9 cellular contexts compared by ENCODE assay signal in the genomic region with DNA sequence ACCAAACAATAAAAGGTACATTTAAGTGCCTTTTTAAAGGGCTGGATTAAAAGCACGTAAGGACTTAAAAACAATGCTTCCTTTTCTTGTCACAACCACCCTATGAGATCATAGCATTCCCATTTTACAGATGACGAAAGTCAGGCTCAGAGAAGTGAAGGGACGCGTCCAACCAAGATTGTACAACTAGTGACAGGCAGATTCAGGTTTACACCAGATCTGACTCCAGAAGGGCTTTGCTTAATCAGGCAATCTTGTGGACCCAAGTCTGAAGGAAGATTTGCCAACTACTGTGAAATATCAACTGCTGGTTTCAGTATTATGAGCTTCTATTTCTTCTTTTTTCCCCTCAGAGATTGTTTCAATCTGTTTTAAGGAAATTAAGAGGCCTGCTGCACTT. TPM values are rescaled to one million over a fixed set of nuclear protein-coding genes. Genes with fewer than 3 reads are reported as not detected.
DNase-seq lines count a peak whose midpoint lies in the region; ATAC-seq and TF ChIP-seq lines count a peak whose summit lies in the region.
"Had no signal": no experiment of that assay in that cellular context is flagged by ENCODE, and none has a peak within 500 bp of the region (broad histone marks: within the 10 kb centered on the region; RNA-seq: fewer than 3 reads in every experiment).

No MANE protein-coding gene starts in this region.

- no peaks in the 10 kb centered on the region for H3K9me3 Mint-ChIP-seq in endodermal cell

- no peak for ATAC-seq in psoas muscle
- ATAC-seq in left colon, result no peak

- peak overlapping the region; percentile 81 for H3K4me3 Mint-ChIP-seq in endodermal cell

- no peak overlapping the region for H3K9ac ChIP-seq in endodermal cell (ENCODE audit: extremely low read depth, low read length, poor library complexity, severe bottlenecking)
- H3K9ac ChIP-seq: SK-N-SH had no signal

- H3K9me3 ChIP-seq in endodermal cell (ENCODE audit: control insufficient read depth, low read length) (no peaks in the 10 kb centered on the region), psoas muscle (no peaks in the 10 kb centered on the region)
- H3K9me3 ChIP-seq: SK-N-SH had no signal

- H3K4me3 ChIP-seq in GM08714 (ENCODE audit: low read length) (peak overlapping the region; percentile 92), endodermal cell (ENCODE audit: low read length) (peak overlapping the region; percentile 81), psoas muscle (peak overlapping the region; percentile 94)

- peaks cover 29% of the 10 kb centered on the region for H3K27me3 Mint-ChIP-seq in endodermal cell (ENCODE audit: insufficient read depth)

- H3K4me1 ChIP-seq in endodermal cell (ENCODE audit: control insufficient read depth, insufficient read depth, low read length) (no peaks in the 10 kb centered on the region), psoas muscle (peaks cover 34% of the 10 kb centered on the region)

- DNase-seq in NCI-H69 (lab: John Stamatoyannopoulos, UW) (peak; percentile 52), endodermal cell (no peak), psoas muscle (no peak), HuH-7.5 (ENCODE audit: low spot score) (no peak), NK-92 (lab: John Stamatoyannopoulos, UW; ENCODE audit: unreplicated experiment) (no peak), SHP77 treated with DMSO at 0.1 percent for 48 hours (lab: John Stamatoyannopoulos, UW) (no peak), left colon (no peak)
- DNase-seq: SK-N-SH had no signal

- peaks cover 10% of the 10 kb centered on the region for H3K4me1 Mint-ChIP-seq in endodermal cell

- H3K36me3 Mint-ChIP-seq in endodermal cell (ENCODE audit: low read depth), result no peaks in the 10 kb centered on the region

- 86 to 93% methylated on average over 3 to 4 of the region's 4 CpGs for WGBS in endodermal cell (ENCODE audit: insufficient coverage in 1 of 2, insufficient read length in 1 of 2), 2 experiments
- WGBS in psoas muscle, 3 donors, result 26 to 70% (median 29%) methylated on average over 4 of the region's 4 CpGs

- H3K27ac ChIP-seq in endodermal cell (ENCODE audit: low read depth, low read length), result no peak overlapping the region
- peak overlapping the region; percentile 81 for H3K27ac ChIP-seq in psoas muscle

- H3K36me3 ChIP-seq in endodermal cell (ENCODE audit: control insufficient read depth, insufficient read depth, low read length) (no peaks in the 10 kb centered on the region), psoas muscle (ENCODE audit: insufficient read depth in 1 of 2, low read depth in 1 of 2) (no peaks in the 10 kb centered on the region)

- intact Hi-C loops in psoas muscle (cut with DNase I), result loop anchor here in 1 of 2 donors (10.0 kb wide), 1 partner anchor 86 kb away; no protein-coding TSS in a partner anchor
- intact Hi-C loops in left colon (cut with DNase I, micrococcal nuclease), result no loop called here

- TF ChIP-seq CTCF in endodermal cell (conservative IDR thresholded peaks at IDR 0.05), result no peak
- TF ChIP-seq CTCF in psoas muscle (IDR thresholded peaks at IDR 0.05), result no peak

- H3K27me3 ChIP-seq in endodermal cell (ENCODE audit: control insufficient read depth, insufficient read depth, low read length, poor library complexity, severe bottlenecking) (peaks cover 36% of the 10 kb centered on the region), psoas muscle (ENCODE audit: insufficient read depth in 3 of 3, low read length in 2 of 3) (no peaks in the 10 kb centered on the region)

- no peak overlapping the region for H3K27ac Mint-ChIP-seq in endodermal cell

RNA-seq across cellular contexts. Expression of gene ENPP4, which starts 0.9 kb away (rescaled TPM):
- total RNA-seq in endodermal cell, result 1 to 10 TPM; 3.5 to 7.2 TPM
- 6.3 TPM for polyA plus RNA-seq in endodermal cell (2013, experiment 1 of 2)
- polyA plus RNA-seq in endodermal cell (2013, experiment 2 of 2), result 6.3 TPM
- 10 to 100 TPM; 14.2 to 22.1 (median 20.5) TPM for total RNA-seq in psoas muscle
- 10 to 100 TPM in 2 of 3 donors, 1 to 10 TPM in 1; 8.1 to 28.5 (median 13.8) TPM for polyA plus RNA-seq in psoas muscle
- 10 to 100 TPM; 19.1 to 26.3 TPM for total RNA-seq in left colon

RNA-seq across cellular contexts. Expression of gene ENPP5, which starts 40.1 kb away (rescaled TPM):
- total RNA-seq in endodermal cell (10 to 100 TPM in 1 of 2 donors, 1 to 10 TPM in 1; 9.0 to 12.9 TPM), psoas muscle (1 to 10 TPM; 3.2 to 7.1 (median 5.6) TPM), left colon (1 to 10 TPM; 3.4 to 3.5 TPM)
- 3.3 TPM for polyA plus RNA-seq in endodermal cell (2013, experiment 1 of 2)
- polyA plus RNA-seq in endodermal cell (2013, experiment 2 of 2), result 3.2 TPM
- 10 to 100 TPM in 1 of 3 donors, 1 to 10 TPM in 2; 1.8 to 26.8 (median 2.9) TPM for polyA plus RNA-seq in psoas muscle
- polyA plus RNA-seq: SK-N-SH had no signal
